Comparison of ENCODE assay signal across 20 cellular contexts in genomic region chr2:86477349-86477748, GRCh38. TPM values are rescaled to one million over a fixed set of nuclear protein-coding genes. Genes with fewer than 3 reads are reported as not detected.
DNase-seq lines count a peak whose midpoint lies in the region; ATAC-seq and TF ChIP-seq lines count a peak whose summit lies in the region.
"Had no signal": no experiment of that assay in that cellular context is flagged by ENCODE, and none has a peak within 500 bp of the region (broad histone marks: within the 10 kb centered on the region; RNA-seq: fewer than 3 reads in every experiment).

No MANE protein-coding gene starts in this region.

- no peaks in the 10 kb centered on the region for H3K9me3 ChIP-seq in Caco-2
- H3K9me3 ChIP-seq: A549, gastrocnemius medialis, neutrophil had no signal

- POLR2A ChIA-PET in Caco-2 (lab: Charles Lee), result no interaction called here

- H3K9me3 Mint-ChIP-seq in activated naive CD4-positive, alpha-beta T cell treated with anti-CD3 and anti-CD28 coated beads, Interleukin-2, amount 50 U/mL, for 24 hours, result no peaks in the 10 kb centered on the region
- H3K9me3 Mint-ChIP-seq in activated naive CD4-positive, alpha-beta T cell treated with anti-CD3 and anti-CD28 coated beads, Interleukin-2, amount 10 ng/mL, durations not matched to agents 7 days and 5 days, result no peaks in the 10 kb centered on the region
- H3K9me3 Mint-ChIP-seq in brain (no peaks in the 10 kb centered on the region), Caco-2 (ENCODE audit: unreplicated experiment) (no peaks in the 10 kb centered on the region)
- H3K9me3 Mint-ChIP-seq in stimulated activated effector memory CD8-positive, alpha-beta T cell treated with anti-CD3 and anti-CD28 coated beads, Interleukin-12 subunit alpha, Interleukin-12 subunit beta, amount 100 ng/mL, for 72 hours, result no peaks in the 10 kb centered on the region
- H3K9me3 Mint-ChIP-seq: activated T-helper 17 cell treated with anti-CD3 and anti-CD28 coated beads, Interleukin-2, amount 50 U/mL, for 72 hours; mesothelial cell of epicardium; T-cell; type B pancreatic cell had no signal

- peaks cover 46% of the 10 kb centered on the region for H3K4me1 Mint-ChIP-seq in activated naive CD4-positive, alpha-beta T cell treated with anti-CD3 and anti-CD28 coated beads, Interleukin-2, amount 50 U/mL, for 24 hours
- peaks cover 22% of the 10 kb centered on the region for H3K4me1 Mint-ChIP-seq in activated naive CD4-positive, alpha-beta T cell treated with anti-CD3 and anti-CD28 coated beads, Interleukin-2, amount 10 ng/mL, durations not matched to agents 7 days and 5 days
- peaks cover 19% of the 10 kb centered on the region for H3K4me1 Mint-ChIP-seq in brain
- peaks cover 34% of the 10 kb centered on the region for H3K4me1 Mint-ChIP-seq in stimulated activated effector memory CD8-positive, alpha-beta T cell treated with anti-CD3 and anti-CD28 coated beads, Interleukin-12 subunit alpha, Interleukin-12 subunit beta, amount 100 ng/mL, for 72 hours
- H3K4me1 Mint-ChIP-seq in Caco-2 (ENCODE audit: low read depth, unreplicated experiment), result no peaks in the 10 kb centered on the region
- H3K4me1 Mint-ChIP-seq: mesothelial cell of epicardium had no signal

- ATAC-seq in stimulated activated effector memory CD8-positive, alpha-beta T cell treated with anti-CD3 and anti-CD28 coated beads, Interleukin-12 subunit alpha, Interleukin-12 subunit beta, amount 100 ng/mL, for 72 hours, result no peak
- ATAC-seq in GM21576 (IDR thresholded peaks at IDR 0.05; ENCODE audit: unreplicated experiment), result no peak
- ATAC-seq: A549; activated T-helper 17 cell treated with anti-CD3 and anti-CD28 coated beads, Interleukin-2, amount 50 U/mL, for 72 hours; T-cell had no signal

- H3K4me3 ChIP-seq in Caco-2 (ENCODE audit: low read depth, low read length), result no peak overlapping the region
- H3K4me3 ChIP-seq: A549, gastrocnemius medialis had no signal

- no peaks in the 10 kb centered on the region for H3K27me3 ChIP-seq in Caco-2 (replicated peaks; ENCODE audit: control insufficient read depth, insufficient read depth, low read length)
- H3K27me3 ChIP-seq: gastrocnemius medialis, neutrophil had no signal

- no TSS peak for BruUV-seq in Caco-2 (replicated peaks; lab: Mats Ljungman, UMichigan)

- TF ChIP-seq CTCF in brain (conservative IDR thresholded peaks at IDR 0.05) (no peak), Caco-2 (IDR thresholded peaks at IDR 0.05; ENCODE audit: insufficient read depth in 1 of 2, low read depth in 1 of 2, low read length in 1 of 2, severe bottlenecking in 1 of 2, unreplicated experiment in 1 of 2) (no peak)

- intact Hi-C loops in Caco-2 (cut with micrococcal nuclease; ENCODE audit: unreplicated experiment), result no loop called here

- no peaks in the 10 kb centered on the region for H3K27me3 Mint-ChIP-seq in activated naive CD4-positive, alpha-beta T cell treated with anti-CD3 and anti-CD28 coated beads, Interleukin-2, amount 50 U/mL, for 24 hours
- no peaks in the 10 kb centered on the region for H3K27me3 Mint-ChIP-seq in activated naive CD4-positive, alpha-beta T cell treated with anti-CD3 and anti-CD28 coated beads, Interleukin-2, amount 10 ng/mL, durations not matched to agents 7 days and 5 days
- H3K27me3 Mint-ChIP-seq in brain (no peaks in the 10 kb centered on the region), Caco-2 (ENCODE audit: insufficient read depth, unreplicated experiment) (no peaks in the 10 kb centered on the region)
- H3K27me3 Mint-ChIP-seq: activated T-helper 17 cell treated with anti-CD3 and anti-CD28 coated beads, Interleukin-2, amount 50 U/mL, for 72 hours; T-cell; type B pancreatic cell had no signal

- no peaks in the 10 kb centered on the region for H3K4me1 ChIP-seq in Caco-2

- peaks cover 12% of the 10 kb centered on the region for H3K36me3 ChIP-seq in Caco-2 (ENCODE audit: control insufficient read depth, insufficient read depth, low read length)

- H3K4me3 Mint-ChIP-seq in activated naive CD4-positive, alpha-beta T cell treated with anti-CD3 and anti-CD28 coated beads, Interleukin-2, amount 50 U/mL, for 24 hours, result no peak overlapping the region
- no peak overlapping the region for H3K4me3 Mint-ChIP-seq in activated naive CD4-positive, alpha-beta T cell treated with anti-CD3 and anti-CD28 coated beads, Interleukin-2, amount 10 ng/mL, durations not matched to agents 7 days and 5 days
- H3K4me3 Mint-ChIP-seq in brain (no peak overlapping the region), Caco-2 (ENCODE audit: unreplicated experiment) (no peak overlapping the region)
- H3K4me3 Mint-ChIP-seq in stimulated activated effector memory CD8-positive, alpha-beta T cell treated with anti-CD3 and anti-CD28 coated beads, Interleukin-12 subunit alpha, Interleukin-12 subunit beta, amount 100 ng/mL, for 72 hours, result no peak overlapping the region
- H3K4me3 Mint-ChIP-seq: activated T-helper 17 cell treated with anti-CD3 and anti-CD28 coated beads, Interleukin-2, amount 50 U/mL, for 72 hours; mesothelial cell of epicardium; T-cell; type B pancreatic cell had no signal

- peaks cover 31% of the 10 kb centered on the region for H3K36me3 Mint-ChIP-seq in activated naive CD4-positive, alpha-beta T cell treated with anti-CD3 and anti-CD28 coated beads, Interleukin-2, amount 50 U/mL, for 24 hours
- H3K36me3 Mint-ChIP-seq in activated naive CD4-positive, alpha-beta T cell treated with anti-CD3 and anti-CD28 coated beads, Interleukin-2, amount 10 ng/mL, durations not matched to agents 7 days and 5 days, result peaks cover 85% of the 10 kb centered on the region
- peaks cover 90% of the 10 kb centered on the region for H3K36me3 Mint-ChIP-seq in brain
- H3K36me3 Mint-ChIP-seq in stimulated activated effector memory CD8-positive, alpha-beta T cell treated with anti-CD3 and anti-CD28 coated beads, Interleukin-12 subunit alpha, Interleukin-12 subunit beta, amount 100 ng/mL, for 72 hours, result peaks cover 100% of the 10 kb centered on the region
- H3K36me3 Mint-ChIP-seq in Caco-2 (ENCODE audit: insufficient read depth, unreplicated experiment), result peaks cover 69% of the 10 kb centered on the region

- CTCF ChIA-PET in activated naive CD4-positive, alpha-beta T cell treated with anti-CD3 and anti-CD28 coated beads, Interleukin-2, amount 10 ng/mL, durations not matched to agents 7 days and 5 days (lab: Charles Lee), result no interaction called here
- CTCF ChIA-PET in Caco-2 (lab: Charles Lee), result no interaction called here

- no peak for DNase-seq in activated naive CD4-positive, alpha-beta T cell treated with anti-CD3 and anti-CD28 coated beads, Interleukin-2, amount 10 ng/mL, durations not matched to agents 7 days and 5 days
- DNase-seq in hepatic stellate cell (ENCODE audit: low spot score) (peak; percentile 5), NCI-H2196 treated with DMSO at 0.1 percent for 48 hours (lab: John Stamatoyannopoulos, UW; ENCODE audit: unreplicated experiment) (no peak), Caco-2 (no peak)
- DNase-seq in stimulated activated effector memory CD8-positive, alpha-beta T cell treated with anti-CD3 and anti-CD28 coated beads, Interleukin-12 subunit alpha, Interleukin-12 subunit beta, amount 100 ng/mL, for 72 hours (ENCODE audit: low spot score in 2 of 2), result no peak
- DNase-seq: effector CD4-positive, alpha-beta T cell; gastrocnemius medialis; NCI-H2107; NCI-H82; small intestine; T-cell; WERI-Rb-1 had no signal

- H3K27ac Mint-ChIP-seq in activated naive CD4-positive, alpha-beta T cell treated with anti-CD3 and anti-CD28 coated beads, Interleukin-2, amount 50 U/mL, for 24 hours, result peak overlapping the region; percentile 24
- H3K27ac Mint-ChIP-seq in activated naive CD4-positive, alpha-beta T cell treated with anti-CD3 and anti-CD28 coated beads, Interleukin-2, amount 10 ng/mL, durations not matched to agents 7 days and 5 days, result no peak overlapping the region
- H3K27ac Mint-ChIP-seq in brain (peak overlapping the region in 3 of 5 experiments; percentile 2 to 14 (median 6)), Caco-2 (ENCODE audit: unreplicated experiment) (no peak overlapping the region)
- H3K27ac Mint-ChIP-seq in stimulated activated effector memory CD8-positive, alpha-beta T cell treated with anti-CD3 and anti-CD28 coated beads, Interleukin-12 subunit alpha, Interleukin-12 subunit beta, amount 100 ng/mL, for 72 hours, result peak overlapping the region; percentile 18
- H3K27ac Mint-ChIP-seq: activated T-helper 17 cell treated with anti-CD3 and anti-CD28 coated beads, Interleukin-2, amount 50 U/mL, for 72 hours; mesothelial cell of epicardium; type B pancreatic cell had no signal

RNA-seq across cellular contexts. Expression of gene KDM3A, which starts 36.2 kb away (rescaled TPM):
- 25.4 TPM for polyA plus RNA-seq in brain (ENCODE audit: insufficient read depth, low read depth, low replicate concordance)
- total RNA-seq in Caco-2 (2022), result 47.4 and 52.4 TPM in 2 replicates

Comparison
In these comparisons a context has a peak if more than half of its experiments do, and no peak if none do; other contexts are left out.
1. H3K27ac Mint-ChIP-seq: peak in activated naive CD4-positive, alpha-beta T cell treated with anti-CD3 and anti-CD28 coated beads, Interleukin-2, amount 50 U/mL, for 24 hours (single experiment), brain (3 of 5) and stimulated activated effector memory CD8-positive, alpha-beta T cell treated with anti-CD3 and anti-CD28 coated beads, Interleukin-12 subunit alpha, Interleukin-12 subunit beta, amount 100 ng/mL, for 72 hours (single experiment); none in activated naive CD4-positive, alpha-beta T cell treated with anti-CD3 and anti-CD28 coated beads, Interleukin-2, amount 10 ng/mL, durations not matched to agents 7 days and 5 days (single experiment) and Caco-2 (single experiment).